In genomic region chr1:92961131-92961895, GRCh38 we compare ENCODE assay signal across 8 cellular contexts. TPM values are rescaled to one million over a fixed set of nuclear protein-coding genes. Genes with fewer than 3 reads are reported as not detected.
DNase-seq lines count a peak whose midpoint lies in the region; ATAC-seq, FAIRE-seq and TF ChIP-seq lines count a peak whose summit lies in the region.

Gene DIPK1A, minus strand, starts transcription at chr1:92961462. Its CDS starts 33 bp downstream, at chr1:92961429.

- peak; percentile 58 to 64 for TF ChIP-seq POLR2A in adrenal gland (IDR thresholded peaks at IDR 0.05)

- no peak for FAIRE-seq in urothelium cell line (lab: Jason Lieb, UNC)

- intact Hi-C loops in adrenal gland (cut with DNase I) (loop anchor here in 1 of 2 donors (10.0 kb wide), 1 partner anchor 107 kb away; no protein-coding TSS in a partner anchor), left ventricle myocardium superior (cut with micrococcal nuclease) (no loop called here)

- H3K4me3 ChIP-seq in H7 (ENCODE audit: insufficient read depth, low read depth, low read length) (peak within 1 kb of the TSS; percentile 80), adrenal gland (peak within 1 kb of the TSS; percentile 41 to 82 (median 60))

- H3K27ac ChIP-seq in adrenal gland = peak within 1 kb of the TSS in 4 of 5 donors; percentile 55 to 91 (median 77)

- peaks cover 5% of the 10 kb centered on the region; the same call in 1 of the 2 replicates for H3K27me3 ChIP-seq in H7 (ENCODE audit: control insufficient read depth, insufficient read depth, low read length)
- H3K27me3 ChIP-seq in adrenal gland = no peaks in the 10 kb centered on the region

- DNase-seq in GDM1 (lab: John Stamatoyannopoulos, UW) (peak; percentile 57), H7 (peak; percentile 94), M059J (ENCODE audit: low read depth) (peak; percentile 77), T-helper 1 cell (peak; percentile 51 to 82 (median 62)), adrenal gland (peak; percentile 65 to 81 (median 76)), left ventricle myocardium superior (peak; percentile 89), putamen (ENCODE audit: low spot score) (peak; percentile 85), urothelium cell line (ENCODE audit: low spot score) (peak; percentile 91)

- peak; percentile 90 for ATAC-seq in left ventricle myocardium superior

- 0 to 3% (median 1%) methylated on average over 6 to 102 of the region's 103 CpGs; no CpG with 5 or more reads in 1 of the 4 donors for WGBS in adrenal gland, 4 donors

- H3K9me3 ChIP-seq in adrenal gland (replicated peaks in 1 of 3) = no peaks in the 10 kb centered on the region

- no peaks in the 10 kb centered on the region for H3K36me3 ChIP-seq in H7 (replicated peaks; ENCODE audit: control insufficient read depth, insufficient read depth, low read length)
- no peaks in the 10 kb centered on the region for H3K36me3 ChIP-seq in adrenal gland (replicated peaks in 1 of 2)

- peaks cover 3 to 14% of the 10 kb centered on the region in 2 donors for H3K4me1 ChIP-seq in adrenal gland (replicated peaks in 1 of 2)

- peak in 1 of 6 experiments; percentile 18 for TF ChIP-seq CTCF in adrenal gland (IDR thresholded peaks at IDR 0.05)

RNA-seq across cellular contexts. Expression of gene DIPK1A, which starts in this region (rescaled TPM):
- total RNA-seq in H7 (2014; rRNA removed; shearing (Covaris generic)) = 3.1 and 3.4 TPM in 2 replicates
- total RNA-seq in M059J (2014; rRNA removed; shearing (Covaris generic)) = 12.7 and 21.5 TPM in 2 replicates
- total RNA-seq in adrenal gland (1 to 10 TPM in 7 of 8 donors, under 1 TPM in 1; 0.91 to 7.3 (median 3.0) TPM), left ventricle myocardium superior (7.3 TPM)
- polyA plus RNA-seq in adrenal gland = 1 to 10 TPM; 1.4 to 5.0 (median 1.7) TPM

Comparison
In these comparisons a context has a peak if more than half of its experiments do, and no peak if none do; other contexts are left out.
1. Peak in every context shown above with its lines: DNase-seq, ATAC-seq, H3K4me3 ChIP-seq and H3K27ac ChIP-seq.